In genomic region chr1:98502937-98503336, GRCh38 we compare ENCODE assay signal across 28 cellular contexts.
"Had no signal": no experiment of that assay in that cellular context is flagged by ENCODE, and none has a peak within 500 bp of the region (broad histone marks: within the 10 kb centered on the region; RNA-seq: fewer than 3 reads in every experiment).

No MANE protein-coding gene starts in this region.

- H3K36me3 ChIP-seq: ascending aorta, SJCRH30, WERI-Rb-1 had no signal

- H3K9me3 ChIP-seq: body of pancreas, SK-N-SH had no signal

- H3K27ac Mint-ChIP-seq: activated CD8-positive, alpha-beta T cell treated with anti-CD3 and anti-CD28 coated beads, Interleukin-2, amount 10 ng/mL, durations not matched to agents 7 days and 5 days; activated naive CD4-positive, alpha-beta T cell treated with anti-CD3 and anti-CD28 coated beads, Interleukin-2, amount 50 U/mL, for 24 hours had no signal

- H3K27ac ChIP-seq: ascending aorta, body of pancreas, RWPE1, SJCRH30, WERI-Rb-1 had no signal

- H3K27me3 Mint-ChIP-seq: activated naive CD4-positive, alpha-beta T cell treated with anti-CD3 and anti-CD28 coated beads, Interleukin-2, amount 50 U/mL, for 24 hours had no signal

- H3K4me3 ChIP-seq: ascending aorta, body of pancreas, SJCRH30 had no signal

- H3K4me1 Mint-ChIP-seq: activated naive CD4-positive, alpha-beta T cell treated with anti-CD3 and anti-CD28 coated beads, Interleukin-2, amount 50 U/mL, for 24 hours had no signal

- H3K9ac ChIP-seq: SK-N-SH had no signal

- H3K4me3 Mint-ChIP-seq: activated CD8-positive, alpha-beta T cell treated with anti-CD3 and anti-CD28 coated beads, Interleukin-2, amount 10 ng/mL, durations not matched to agents 7 days and 5 days; activated naive CD4-positive, alpha-beta T cell treated with anti-CD3 and anti-CD28 coated beads, Interleukin-2, amount 50 U/mL, for 24 hours had no signal

- H3K27me3 ChIP-seq: ascending aorta, body of pancreas, SJCRH30 had no signal

- ATAC-seq: activated CD4-positive, CD25-positive, alpha-beta regulatory T cell treated with anti-CD3 and anti-CD28 coated beads, Interleukin-2, amount 50 U/mL, for 24 hours; activated CD8-positive, alpha-beta T cell treated with anti-CD3 and anti-CD28 coated beads, Interleukin-2, amount 10 ng/mL, durations not matched to agents 7 days and 5 days; body of pancreas; Panc1 had no signal

- DNase-seq: activated CD4-positive, alpha-beta T cell treated with anti-CD3 and anti-CD28 coated beads for 48 hours; activated CD4-positive, alpha-beta T cell treated with anti-CD3 and anti-CD28 coated beads, Interleukin-2, amount 50 U/mL, for 4 hours; activated CD8-positive, alpha-beta memory T cell treated with anti-CD3 and anti-CD28 coated beads, Interleukin-2, amount 50 U/mL, for 48 hours; activated CD8-positive, alpha-beta T cell treated with anti-CD3 and anti-CD28 coated beads, Interleukin-2, amount 10 ng/mL, durations not matched to agents 7 days and 5 days; activated naive CD4-positive, alpha-beta T cell; activated T-cell treated with anti-CD3 and anti-CD28 coated beads, Interleukin-2, amount 50 U/mL, for 1 hour; amniotic stem cell; body of pancreas; central memory CD4-positive, alpha-beta T cell; Karpas-422; NCI-H1105 treated with DMSO at 0.1 percent for 48 hours; NCI-H1436 treated with DMSO at 0.1 percent for 48 hours; NCI-H187; NCI-H2081; NCI-H510A treated with DMSO at 0.1 percent for 48 hours; NCI-H774; NK-92 treated with Interleukin-12 subunit alpha and Interleukin-12 subunit beta, amount 100 ng/mL, for 24 hours; OCI-M1; Right ventricle myocardium superior; SJCRH30; SK-N-SH; T-helper 1 cell; WERI-Rb-1 had no signal

- H3K4me1 ChIP-seq: ascending aorta, body of pancreas, SJCRH30 had no signal
